26 cellular contexts compared by ENCODE assay signal in the genomic region with DNA sequence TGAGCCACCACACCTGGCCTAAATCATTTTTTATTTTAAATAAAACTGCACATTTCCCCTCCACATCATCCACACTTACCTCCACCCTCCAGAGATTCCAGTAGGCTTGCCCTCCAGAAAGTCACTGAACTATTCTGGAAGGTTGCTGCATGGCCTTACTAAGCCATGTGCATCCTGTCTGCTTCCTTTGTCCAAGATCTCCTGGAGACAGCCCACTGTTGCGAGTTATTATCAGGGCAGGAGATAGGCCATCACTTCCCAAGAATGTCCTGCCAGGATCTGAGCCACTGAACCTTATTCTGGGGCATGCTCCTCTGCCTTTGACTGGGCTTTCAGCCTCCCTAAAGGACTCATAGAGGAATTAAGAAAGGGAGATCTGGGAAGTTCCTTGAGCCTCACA. TPM values are rescaled to one million over a fixed set of nuclear protein-coding genes. Genes with fewer than 3 reads are reported as not detected.
DNase-seq lines count a peak whose midpoint lies in the region; ATAC-seq, FAIRE-seq and TF ChIP-seq lines count a peak whose summit lies in the region.
"Had no signal": no experiment of that assay in that cellular context is flagged by ENCODE, and none has a peak within 500 bp of the region (broad histone marks: within the 10 kb centered on the region; RNA-seq: fewer than 3 reads in every experiment).

No MANE protein-coding gene starts in this region.

- H2BK15ac ChIP-seq in mesenchymal stem cell (ENCODE audit: low read depth, poor library complexity, severe bottlenecking) (no peak overlapping the region), neuronal stem cell (ENCODE audit: low read length) (no peak overlapping the region)

- H2AK5ac ChIP-seq in mesenchymal stem cell (ENCODE audit: low read length, severe bottlenecking): no peak overlapping the region
- H2AK5ac ChIP-seq in neuronal stem cell (ENCODE audit: low read depth, low read length): no peak overlapping the region

- WGBS in mesenchymal stem cell: 94% methylated on average over 1 of the region's 1 CpG
- no CpG with 5 or more reads among the region's 1 CpG for WGBS in neuronal stem cell (ENCODE audit: extremely low coverage in 2 of 2, insufficient read length in 2 of 2, insufficient replicate concordance in 1 of 2), 2 donors

- TF ChIP-seq CTCF in endothelial cell of umbilical vein (IDR thresholded peaks at IDR 0.05; ENCODE audit: extremely low read depth in 1 of 2, insufficient read depth in 1 of 2, low read depth in 1 of 2, low read length in 2 of 2): no peak

- H2BK120ac ChIP-seq in mesenchymal stem cell (ENCODE audit: low read depth, low read length) (no peak overlapping the region), neuronal stem cell (ENCODE audit: low read depth, low read length) (no peak overlapping the region)

- no peak for FAIRE-seq in endothelial cell of umbilical vein (lab: Jason Lieb, UNC)
- FAIRE-seq: A204.1, G401.6, GM12891, GM19239 had no signal

- H4K20me1 ChIP-seq in endothelial cell of umbilical vein (replicated peaks; ENCODE audit: control insufficient read depth, extremely low read depth, insufficient read depth, low read length): no peaks in the 10 kb centered on the region
- H4K20me1 ChIP-seq: BLaER1 had no signal

- no peaks in the 10 kb centered on the region for H3K9me3 ChIP-seq in endothelial cell of umbilical vein (replicated peaks; ENCODE audit: control insufficient read depth, insufficient read depth, low read length)
- H3K9me3 ChIP-seq in mesenchymal stem cell (ENCODE audit: control insufficient read depth, low read length): no peaks in the 10 kb centered on the region
- no peaks in the 10 kb centered on the region for H3K9me3 ChIP-seq in neuronal stem cell (replicated peaks in 1 of 2; ENCODE audit: control insufficient read depth in 2 of 2, insufficient read depth in 1 of 2, low read depth in 1 of 2, low read length in 2 of 2)
- H3K9me3 ChIP-seq: BE2C, BLaER1, Caco-2 had no signal

- no peak overlapping the region for H2AFZ ChIP-seq in endothelial cell of umbilical vein (ENCODE audit: low read depth, low read length)
- no peak overlapping the region for H2AFZ ChIP-seq in mesenchymal stem cell (ENCODE audit: low read depth, low read length)
- H2AFZ ChIP-seq in neuronal stem cell (ENCODE audit: low read length): no peak overlapping the region

- H3K36me3 ChIP-seq in endothelial cell of umbilical vein (ENCODE audit: control insufficient read depth in 2 of 2, extremely low read depth in 1 of 2, insufficient read depth in 2 of 2, low read length in 2 of 2): no peaks in the 10 kb centered on the region
- no peaks in the 10 kb centered on the region for H3K36me3 ChIP-seq in mesenchymal stem cell (ENCODE audit: control insufficient read depth in 1 of 2, insufficient read depth in 2 of 2, low read depth in 1 of 2, low read length in 2 of 2)
- no peaks in the 10 kb centered on the region for H3K36me3 ChIP-seq in neuronal stem cell (replicated peaks in 1 of 2; ENCODE audit: control insufficient read depth in 2 of 2, insufficient read depth in 2 of 2, low read length in 2 of 2)
- H3K36me3 ChIP-seq: BE2C, BLaER1 had no signal

- peaks cover 8% of the 10 kb centered on the region for H3K27me3 Mint-ChIP-seq in activated CD4-positive, alpha-beta T cell treated with anti-CD3 and anti-CD28 coated beads, Interleukin-2, amount 10 ng/mL, durations not matched to agents 24 days and 14 days
- peaks cover 1% of the 10 kb centered on the region for H3K27me3 Mint-ChIP-seq in activated CD4-positive, alpha-beta T cell treated with anti-CD3 and anti-CD28 coated beads, Interleukin-2, amount 10 ng/mL, durations not matched to agents 7 days and 5 days
- H3K27me3 Mint-ChIP-seq in stimulated activated naive B cell treated with anti-CD40 and anti-IgM and Interleukin-4, amounts not matched to agents 10 μg/mL and 1 μg/mL and 100 μg/mL, for 72 hours: peaks cover 0 to 4% of the 10 kb centered on the region in 2 donors
- H3K27me3 Mint-ChIP-seq: CD4-positive, alpha-beta memory T cell; CD8-positive, alpha-beta memory T cell had no signal

- peak overlapping the region; percentile 75 for H4K8ac ChIP-seq in mesenchymal stem cell (ENCODE audit: low read length)
- no peak overlapping the region for H4K8ac ChIP-seq in neuronal stem cell (ENCODE audit: low read depth, low read length)

- intact Hi-C loops in activated CD4-positive, alpha-beta T cell treated with anti-CD3 and anti-CD28 coated beads, Interleukin-2, amount 10 ng/mL, durations not matched to agents 24 days and 14 days (cut with micrococcal nuclease): no loop called here
- intact Hi-C loops in endothelial cell of umbilical vein (cut with micrococcal nuclease): no loop called here

- POLR2A ChIA-PET in activated CD4-positive, alpha-beta T cell treated with anti-CD3 and anti-CD28 coated beads, Interleukin-2, amount 10 ng/mL, durations not matched to agents 7 days and 5 days (lab: Charles Lee): no interaction called here
- POLR2A ChIA-PET in endothelial cell of umbilical vein (lab: Charles Lee): no interaction called here

- CTCF ChIA-PET in activated CD4-positive, alpha-beta T cell treated with anti-CD3 and anti-CD28 coated beads, Interleukin-2, amount 10 ng/mL, durations not matched to agents 7 days and 5 days (lab: Charles Lee): no interaction called here
- CTCF ChIA-PET in endothelial cell of umbilical vein (lab: Charles Lee): no interaction called here

- BruUV-seq in endothelial cell of umbilical vein (replicated peaks; lab: Mats Ljungman, UMichigan): no TSS peak

- dilution Hi-C loops in endothelial cell of umbilical vein (cut with MboI; ENCODE audit: extremely low pct_ligation_motif_present, low sequenced_read_pairs): no loop called here

- H3K27ac ChIP-seq in endothelial cell of umbilical vein (ENCODE audit: insufficient read depth, low read depth, low read length) (no peak overlapping the region), mesenchymal stem cell (ENCODE audit: low read length, poor library complexity, severe bottlenecking) (no peak overlapping the region), neuronal stem cell (replicated peaks; ENCODE audit: low read length) (no peak overlapping the region)
- H3K27ac ChIP-seq: BLaER1 had no signal

- no peaks in the 10 kb centered on the region for H3K4me1 Mint-ChIP-seq in activated CD4-positive, alpha-beta T cell treated with anti-CD3 and anti-CD28 coated beads, Interleukin-2, amount 10 ng/mL, durations not matched to agents 24 days and 14 days
- H3K4me1 Mint-ChIP-seq in activated CD4-positive, alpha-beta T cell treated with anti-CD3 and anti-CD28 coated beads, Interleukin-2, amount 10 ng/mL, durations not matched to agents 7 days and 5 days: no peaks in the 10 kb centered on the region
- H3K4me1 Mint-ChIP-seq in stimulated activated naive B cell treated with anti-CD40 and anti-IgM and Interleukin-4, amounts not matched to agents 10 μg/mL and 1 μg/mL and 100 μg/mL, for 72 hours: no peaks in the 10 kb centered on the region
- H3K4me1 Mint-ChIP-seq: CD14-positive monocyte; CD4-positive, alpha-beta memory T cell; CD4-positive, CD25-positive, alpha-beta regulatory T cell; CD8-positive, alpha-beta memory T cell had no signal

- ATAC-seq in stimulated activated naive B cell treated with anti-CD40 and anti-IgM and Interleukin-4, amounts not matched to agents 10 μg/mL and 1 μg/mL and 100 μg/mL, for 72 hours (replicated peaks): no peak
- no peak for ATAC-seq in HG02623 (IDR thresholded peaks at IDR 0.05; ENCODE audit: unreplicated experiment)

- peak overlapping the region in 1 of 2 experiments; percentile 44 for H3K14ac ChIP-seq in mesenchymal stem cell (ENCODE audit: low read length in 2 of 2)
- H3K14ac ChIP-seq in neuronal stem cell (ENCODE audit: low read length): no peak overlapping the region

- H2BK12ac ChIP-seq in mesenchymal stem cell (ENCODE audit: low read length in 2 of 2) (peak overlapping the region in 1 of 2 experiments; percentile 48), neuronal stem cell (ENCODE audit: low read length) (no peak overlapping the region)

- H3K23ac ChIP-seq in mesenchymal stem cell (ENCODE audit: low read length in 2 of 2): peak overlapping the region in 1 of 2 experiments; percentile 37
- no peak overlapping the region for H3K23ac ChIP-seq in neuronal stem cell (ENCODE audit: low read depth, low read length, poor library complexity)

- H3K9ac ChIP-seq in endothelial cell of umbilical vein (replicated peaks; ENCODE audit: extremely low read depth, insufficient read depth, low read length) (no peak overlapping the region), mesenchymal stem cell (ENCODE audit: low read length) (no peak overlapping the region), neuronal stem cell (ENCODE audit: low read depth, low read length, poor library complexity) (no peak overlapping the region)
- H3K9ac ChIP-seq: BLaER1 had no signal

- no peaks in the 10 kb centered on the region for H3K79me1 ChIP-seq in mesenchymal stem cell (replicated peaks; ENCODE audit: low read length, poor library complexity, severe bottlenecking)
- no peaks in the 10 kb centered on the region for H3K79me1 ChIP-seq in neuronal stem cell (ENCODE audit: low read depth, low read length)

- no peak overlapping the region for H3K18ac ChIP-seq in mesenchymal stem cell (ENCODE audit: low read depth in 1 of 2, low read length in 2 of 2)
- H3K18ac ChIP-seq in neuronal stem cell (ENCODE audit: low read length): no peak overlapping the region

- H3K4me2 ChIP-seq in endothelial cell of umbilical vein (ENCODE audit: insufficient read depth, low read length) (no peak overlapping the region), mesenchymal stem cell (ENCODE audit: low read length, poor library complexity, severe bottlenecking) (no peak overlapping the region), neuronal stem cell (ENCODE audit: insufficient read depth, low read length, poor library complexity, severe bottlenecking) (no peak overlapping the region)
- H3K4me2 ChIP-seq: BLaER1 had no signal

- peak; percentile 32 for DNase-seq in activated CD4-positive, alpha-beta T cell treated with anti-CD3 and anti-CD28 coated beads, Interleukin-2, amount 10 ng/mL, durations not matched to agents 24 days and 14 days
- DNase-seq in activated CD4-positive, alpha-beta T cell treated with anti-CD3 and anti-CD28 coated beads, Interleukin-2, amount 10 ng/mL, durations not matched to agents 7 days and 5 days: no peak
- DNase-seq in endothelial cell of umbilical vein (ENCODE audit: low read depth, low spot score) (no peak), mesenchymal stem cell (no peak), NCI-H2227 (lab: John Stamatoyannopoulos, UW; ENCODE audit: unreplicated experiment) (no peak), neuronal stem cell (ENCODE audit: low spot score) (no peak)
- DNase-seq in stimulated activated naive B cell treated with anti-CD40 and anti-IgM and Interleukin-4, amounts not matched to agents 10 μg/mL and 1 μg/mL and 100 μg/mL, for 72 hours: no peak
- DNase-seq: 8988T; ACHN; BE2C; C1 segment of cervical spinal cord; Caco-2; Calu3; CD4-positive, alpha-beta memory T cell; CD4-positive, CD25-positive, alpha-beta regulatory T cell; CD8-positive, alpha-beta memory T cell; DMS79 treated with DMSO at 0.1 percent for 48 hours; GF-D8 had no signal

- no peak for TF ChIP-seq POLR2A in endothelial cell of umbilical vein (IDR thresholded peaks at IDR 0.05; ENCODE audit: low read depth, low read length)

- H3K36me3 Mint-ChIP-seq in activated CD4-positive, alpha-beta T cell treated with anti-CD3 and anti-CD28 coated beads, Interleukin-2, amount 10 ng/mL, durations not matched to agents 24 days and 14 days (ENCODE audit: low read depth): no peaks in the 10 kb centered on the region
- no peaks in the 10 kb centered on the region for H3K36me3 Mint-ChIP-seq in activated CD4-positive, alpha-beta T cell treated with anti-CD3 and anti-CD28 coated beads, Interleukin-2, amount 10 ng/mL, durations not matched to agents 7 days and 5 days (ENCODE audit: low read depth)
- no peaks in the 10 kb centered on the region for H3K36me3 Mint-ChIP-seq in stimulated activated naive B cell treated with anti-CD40 and anti-IgM and Interleukin-4, amounts not matched to agents 10 μg/mL and 1 μg/mL and 100 μg/mL, for 72 hours
- H3K36me3 Mint-ChIP-seq: CD14-positive monocyte; CD4-positive, alpha-beta memory T cell; CD4-positive, CD25-positive, alpha-beta regulatory T cell; CD8-positive, alpha-beta memory T cell had no signal

- H3K79me2 ChIP-seq in endothelial cell of umbilical vein (ENCODE audit: control insufficient read depth, insufficient read depth, low read length): no peaks in the 10 kb centered on the region

- H3K9me3 Mint-ChIP-seq in activated CD4-positive, alpha-beta T cell treated with anti-CD3 and anti-CD28 coated beads, Interleukin-2, amount 10 ng/mL, durations not matched to agents 24 days and 14 days: no peaks in the 10 kb centered on the region
- no peaks in the 10 kb centered on the region for H3K9me3 Mint-ChIP-seq in activated CD4-positive, alpha-beta T cell treated with anti-CD3 and anti-CD28 coated beads, Interleukin-2, amount 10 ng/mL, durations not matched to agents 7 days and 5 days
- no peaks in the 10 kb centered on the region for H3K9me3 Mint-ChIP-seq in stimulated activated naive B cell treated with anti-CD40 and anti-IgM and Interleukin-4, amounts not matched to agents 10 μg/mL and 1 μg/mL and 100 μg/mL, for 72 hours
- H3K9me3 Mint-ChIP-seq: CD4-positive, alpha-beta memory T cell; CD8-positive, alpha-beta memory T cell had no signal

- H3K27ac Mint-ChIP-seq in activated CD4-positive, alpha-beta T cell treated with anti-CD3 and anti-CD28 coated beads, Interleukin-2, amount 10 ng/mL, durations not matched to agents 24 days and 14 days: no peak overlapping the region
- H3K27ac Mint-ChIP-seq in activated CD4-positive, alpha-beta T cell treated with anti-CD3 and anti-CD28 coated beads, Interleukin-2, amount 10 ng/mL, durations not matched to agents 7 days and 5 days: no peak overlapping the region
- H3K27ac Mint-ChIP-seq in stimulated activated naive B cell treated with anti-CD40 and anti-IgM and Interleukin-4, amounts not matched to agents 10 μg/mL and 1 μg/mL and 100 μg/mL, for 72 hours: peak overlapping the region; percentile 10
- H3K27ac Mint-ChIP-seq: CD14-positive monocyte; CD4-positive, alpha-beta memory T cell; CD8-positive, alpha-beta memory T cell had no signal

- H3K4ac ChIP-seq in mesenchymal stem cell (ENCODE audit: low read depth in 1 of 2, low read length in 2 of 2): no peak overlapping the region
- no peak overlapping the region for H3K4ac ChIP-seq in neuronal stem cell (ENCODE audit: low read length)

- no peaks in the 10 kb centered on the region for H3K4me1 ChIP-seq in endothelial cell of umbilical vein (ENCODE audit: control insufficient read depth, extremely low read depth, insufficient read depth, low read length)
- H3K4me1 ChIP-seq in mesenchymal stem cell (ENCODE audit: control insufficient read depth, insufficient read depth, low read depth, low read length): no peaks in the 10 kb centered on the region
- no peaks in the 10 kb centered on the region for H3K4me1 ChIP-seq in neuronal stem cell (ENCODE audit: control insufficient read depth in 2 of 2, insufficient read depth in 1 of 2, low read depth in 1 of 2, low read length in 2 of 2)
- H3K4me1 ChIP-seq: BE2C, BLaER1, Caco-2 had no signal

- H3K4me3 ChIP-seq in endothelial cell of umbilical vein (replicated peaks in 1 of 3; ENCODE audit: insufficient read depth in 1 of 3, low read depth in 1 of 3, low read length in 3 of 3) (no peak overlapping the region), mesenchymal stem cell (ENCODE audit: insufficient read depth in 1 of 2, low read depth in 1 of 2, low read length in 2 of 2) (no peak overlapping the region), neuronal stem cell (ENCODE audit: low read length in 2 of 2) (no peak overlapping the region)
- H3K4me3 ChIP-seq: BLaER1 had no signal

- H3K9me1 ChIP-seq in endothelial cell of umbilical vein (replicated peaks; ENCODE audit: control insufficient read depth, extremely low read depth, insufficient read depth, low read length): no peaks in the 10 kb centered on the region

- H2BK5ac ChIP-seq in mesenchymal stem cell (ENCODE audit: low read depth, low read length, poor library complexity, severe bottlenecking) (no peak overlapping the region), neuronal stem cell (ENCODE audit: low read length) (no peak overlapping the region)

- H3K4me3 Mint-ChIP-seq in activated CD4-positive, alpha-beta T cell treated with anti-CD3 and anti-CD28 coated beads, Interleukin-2, amount 10 ng/mL, durations not matched to agents 24 days and 14 days: no peak overlapping the region
- no peak overlapping the region for H3K4me3 Mint-ChIP-seq in activated CD4-positive, alpha-beta T cell treated with anti-CD3 and anti-CD28 coated beads, Interleukin-2, amount 10 ng/mL, durations not matched to agents 7 days and 5 days
- no peak overlapping the region for H3K4me3 Mint-ChIP-seq in stimulated activated naive B cell treated with anti-CD40 and anti-IgM and Interleukin-4, amounts not matched to agents 10 μg/mL and 1 μg/mL and 100 μg/mL, for 72 hours
- H3K4me3 Mint-ChIP-seq: CD14-positive monocyte; CD4-positive, alpha-beta memory T cell; CD4-positive, CD25-positive, alpha-beta regulatory T cell; CD8-positive, alpha-beta memory T cell had no signal

- H4K91ac ChIP-seq in mesenchymal stem cell (ENCODE audit: low read length) (no peak overlapping the region), neuronal stem cell (ENCODE audit: low read depth, low read length, poor library complexity) (no peak overlapping the region)

- H3K27me3 ChIP-seq in endothelial cell of umbilical vein (ENCODE audit: control insufficient read depth in 2 of 2, insufficient read depth in 2 of 2, low read length in 2 of 2) (no peaks in the 10 kb centered on the region), mesenchymal stem cell (ENCODE audit: control insufficient read depth in 1 of 2, insufficient read depth in 1 of 2, low read length in 2 of 2) (no peaks in the 10 kb centered on the region), neuronal stem cell (ENCODE audit: control insufficient read depth in 3 of 3, insufficient read depth in 3 of 3, low read depth in 1 of 3, low read length in 3 of 3) (no peaks in the 10 kb centered on the region)
- H3K27me3 ChIP-seq: BE2C, BLaER1 had no signal

RNA-seq across cellular contexts. Expression of gene CCDC68, which starts 26.8 kb away (rescaled TPM):
- not detected in 2 replicates for total RNA-seq in activated CD4-positive, alpha-beta T cell treated with anti-CD3 and anti-CD28 coated beads, Interleukin-2, amount 10 ng/mL, durations not matched to agents 24 days and 14 days
- under 1 TPM in 1 of 2 experiments, not detected in 1; 0.29 TPM for total RNA-seq in activated CD4-positive, alpha-beta T cell treated with anti-CD3 and anti-CD28 coated beads, Interleukin-2, amount 10 ng/mL, durations not matched to agents 7 days and 5 days
- 1.0 and 2.9 TPM in 2 replicates for total RNA-seq in endothelial cell of umbilical vein
- 0.22 and 0.72 TPM in 2 replicates for polyA plus RNA-seq in endothelial cell of umbilical vein
- polyA plus RNA-seq in endothelial cell of umbilical vein (2011; cell fraction: cytosol; rRNA removed): 0.56 and 0.70 TPM in 2 replicates
- 1.4 and 2.4 TPM in 2 replicates for polyA plus RNA-seq in endothelial cell of umbilical vein (2011; cell fraction: nucleus; rRNA removed)
- 7.3 and 8.5 TPM in 2 replicates for polyA plus RNA-seq in endothelial cell of umbilical vein (2012)
- 0.25 and 1.1 TPM in 2 replicates for polyA minus RNA-seq in endothelial cell of umbilical vein
- polyA minus RNA-seq in endothelial cell of umbilical vein (2011; cell fraction: cytosol; rRNA and poly(A)+ RNA removed): 3.2 TPM
- polyA minus RNA-seq in endothelial cell of umbilical vein (2011; cell fraction: nucleus; rRNA and poly(A)+ RNA removed): 1.3 and 2.0 TPM in 2 replicates
- 155 TPM for polyA plus RNA-seq in mesenchymal stem cell (2013, experiment 1 of 2)
- 147 TPM for polyA plus RNA-seq in mesenchymal stem cell (2013, experiment 2 of 2)
- 0.13 TPM for polyA plus RNA-seq in neuronal stem cell (2013, experiment 1 of 2)
- 0.11 TPM for polyA plus RNA-seq in neuronal stem cell (2013, experiment 2 of 2)
- total RNA-seq: A673; CD4-positive, CD25-positive, alpha-beta regulatory T cell; CD8-positive, alpha-beta memory T cell had no signal
- polyA plus RNA-seq: CD4-positive, alpha-beta memory T cell; CD4-positive, CD25-positive, alpha-beta regulatory T cell; CD8-positive, alpha-beta memory T cell had no signal
